2 cellular contexts compared by ENCODE assay signal in genomic region chr10:132352462-132353308, GRCh38.
TF ChIP-seq lines count a peak whose summit lies in the region.

No MANE protein-coding gene starts in this region.

TF ChIP-seq in HEK293, 187 proteins besides CTCF, POLR2A, EP300 and RAD21 (continued from another document):
- peak; percentile 41; the same call in 1 of the 2 replicates for TF ChIP-seq GLIS2 (tag by site-specific recombination; IDR thresholded peaks at IDR 0.05)
- peak; percentile 58 for TF ChIP-seq ZNF654 (tag by site-specific recombination; IDR thresholded peaks at IDR 0.05; ENCODE audit: low read depth)
- peak; percentile 80 for TF ChIP-seq PRDM1 (tag by site-specific recombination; IDR thresholded peaks at IDR 0.05)
- 0 out of 2 replicates have a peak, but pooled peaks have one; percentile 31 for TF ChIP-seq ZNF366 (tag by site-specific recombination; conservative IDR thresholded peaks at IDR 0.05)
- TF ChIP-seq, protein P1, sequence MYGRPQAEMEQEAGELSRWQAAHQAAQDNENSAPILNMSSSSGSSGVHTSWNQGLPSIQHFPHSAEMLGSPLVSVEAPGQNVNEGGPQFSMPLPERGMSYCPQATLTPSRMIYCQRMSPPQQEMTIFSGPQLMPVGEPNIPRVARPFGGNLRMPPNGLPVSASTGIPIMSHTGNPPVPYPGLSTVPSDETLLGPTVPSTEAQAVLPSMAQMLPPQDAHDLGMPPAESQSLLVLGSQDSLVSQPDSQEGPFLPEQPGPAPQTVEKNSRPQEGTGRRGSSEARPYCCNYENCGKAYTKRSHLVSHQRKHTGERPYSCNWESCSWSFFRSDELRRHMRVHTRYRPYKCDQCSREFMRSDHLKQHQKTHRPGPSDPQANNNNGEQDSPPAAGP (tag by site-specific recombination; IDR thresholded peaks at IDR 0.05) = peak; percentile 37; the same call in 1 of the 2 replicates
- 0 out of 2 replicates have a peak, but pooled peaks have one; percentile 9 for TF ChIP-seq ZIC2 (tag by site-specific recombination; IDR thresholded peaks at IDR 0.05)
- TF ChIP-seq ZNF501 (tag by site-specific recombination; IDR thresholded peaks at IDR 0.05) = 0 out of 2 replicates have a peak, but pooled peaks have one; percentile 54

TF ChIP-seq in K562, 482 proteins besides CTCF, POLR2A, EP300 and RAD21:
- TF ChIP-seq, protein P2, sequence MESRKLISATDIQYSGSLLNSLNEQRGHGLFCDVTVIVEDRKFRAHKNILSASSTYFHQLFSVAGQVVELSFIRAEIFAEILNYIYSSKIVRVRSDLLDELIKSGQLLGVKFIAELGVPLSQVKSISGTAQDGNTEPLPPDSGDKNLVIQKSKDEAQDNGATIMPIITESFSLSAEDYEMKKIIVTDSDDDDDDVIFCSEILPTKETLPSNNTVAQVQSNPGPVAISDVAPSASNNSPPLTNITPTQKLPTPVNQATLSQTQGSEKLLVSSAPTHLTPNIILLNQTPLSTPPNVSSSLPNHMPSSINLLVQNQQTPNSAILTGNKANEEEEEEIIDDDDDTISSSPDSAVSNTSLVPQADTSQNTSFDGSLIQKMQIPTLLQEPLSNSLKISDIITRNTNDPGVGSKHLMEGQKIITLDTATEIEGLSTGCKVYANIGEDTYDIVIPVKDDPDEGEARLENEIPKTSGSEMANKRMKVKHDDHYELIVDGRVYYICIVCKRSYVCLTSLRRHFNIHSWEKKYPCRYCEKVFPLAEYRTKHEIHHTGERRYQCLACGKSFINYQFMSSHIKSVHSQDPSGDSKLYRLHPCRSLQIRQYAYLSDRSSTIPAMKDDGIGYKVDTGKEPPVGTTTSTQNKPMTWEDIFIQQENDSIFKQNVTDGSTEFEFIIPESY (CRISPR knock-in tag; IDR thresholded peaks at IDR 0.05) = 0 out of 2 replicates have a peak, but pooled peaks have one; percentile 29
- peak; percentile 16; the same call in 1 of the 2 replicates for TF ChIP-seq CREM (IDR thresholded peaks at IDR 0.05; ENCODE audit: low read depth)
- TF ChIP-seq STAG1 (CRISPR knock-in tag; IDR thresholded peaks at IDR 0.05; ENCODE audit: borderline replicate concordance) = peak; percentile 33; the same call in 1 of the 2 replicates
- TF ChIP-seq SMC3 (conservative IDR thresholded peaks at IDR 0.05; ENCODE audit: insufficient read depth, low read depth, low read length) = peak; percentile 68
- 0 out of 2 replicates have a peak, but pooled peaks have one; percentile 13 for TF ChIP-seq BHLHE40 (IDR thresholded peaks at IDR 0.05; ENCODE audit: low read length)
- TF ChIP-seq, protein P3, sequence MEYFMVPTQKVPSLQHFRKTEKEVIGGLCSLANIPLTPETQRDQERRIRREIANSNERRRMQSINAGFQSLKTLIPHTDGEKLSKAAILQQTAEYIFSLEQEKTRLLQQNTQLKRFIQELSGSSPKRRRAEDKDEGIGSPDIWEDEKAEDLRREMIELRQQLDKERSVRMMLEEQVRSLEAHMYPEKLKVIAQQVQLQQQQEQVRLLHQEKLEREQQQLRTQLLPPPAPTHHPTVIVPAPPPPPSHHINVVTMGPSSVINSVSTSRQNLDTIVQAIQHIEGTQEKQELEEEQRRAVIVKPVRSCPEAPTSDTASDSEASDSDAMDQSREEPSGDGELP (CRISPR knock-in tag; IDR thresholded peaks at IDR 0.05; ENCODE audit: borderline replicate concordance) = peak; percentile 23; the same call in 1 of the 2 replicates
